10 cellular contexts compared by ENCODE assay signal in the genomic region with DNA sequence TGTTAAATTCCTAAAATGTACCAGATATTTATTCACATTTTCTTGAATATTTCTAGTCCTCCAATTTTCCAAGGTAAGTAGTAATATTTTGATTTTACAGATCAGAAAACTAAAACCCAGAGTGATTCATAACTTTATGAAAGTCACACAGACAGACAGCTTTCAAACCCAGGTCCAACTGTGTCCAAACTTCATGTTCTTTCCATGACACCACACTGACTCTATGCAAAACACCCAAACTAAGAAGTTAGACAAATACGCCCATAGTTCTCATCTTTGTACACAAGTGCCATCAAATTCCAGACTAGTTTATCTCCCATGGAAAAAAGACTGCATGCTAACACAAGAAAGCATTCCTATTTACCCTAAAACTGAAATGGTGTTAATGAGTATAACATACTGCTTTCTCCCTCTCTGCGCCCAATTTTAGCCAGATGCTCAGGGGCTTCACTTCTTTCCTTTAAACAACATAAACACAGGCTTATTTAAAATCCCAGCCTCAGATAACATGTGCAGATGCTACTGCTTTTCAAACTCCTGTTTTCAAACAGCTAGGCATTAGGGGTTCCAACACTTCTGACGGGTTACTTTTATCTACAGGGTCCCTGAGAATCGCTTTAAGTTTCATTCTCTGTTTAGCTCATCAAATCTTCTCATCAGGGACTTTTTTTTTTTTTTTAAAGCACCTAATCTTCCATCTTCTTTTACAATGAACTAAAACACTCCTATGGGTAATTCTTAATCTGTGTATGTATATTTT. TPM values are rescaled to one million over a fixed set of nuclear protein-coding genes. Genes with fewer than 3 reads are reported as not detected.
DNase-seq lines count a peak whose midpoint lies in the region; ATAC-seq and TF ChIP-seq lines count a peak whose summit lies in the region.
"Had no signal": no experiment of that assay in that cellular context is flagged by ENCODE, and none has a peak within 500 bp of the region (broad histone marks: within the 10 kb centered on the region; RNA-seq: fewer than 3 reads in every experiment).

No MANE protein-coding gene starts in this region.

- TF ChIP-seq CTCF in lower leg skin (IDR thresholded peaks at IDR 0.05), result no peak

- peak; percentile 43 for DNase-seq in activated CD8-positive, alpha-beta memory T cell treated with anti-CD3 and anti-CD28 coated beads for 24 hours
- no peak for DNase-seq in activated CD8-positive, alpha-beta memory T cell treated with anti-CD3 and anti-CD28 coated beads, Interleukin-2, amount 50 U/mL, for 4 hours
- no peak for DNase-seq in activated naive CD8-positive, alpha-beta T cell treated with anti-CD3 and anti-CD28 coated beads, Interleukin-2, amount 50 U/mL, for 24 hours
- no peak for DNase-seq in stimulated activated effector memory CD8-positive, alpha-beta T cell treated with anti-CD3 and anti-CD28 coated beads, Interleukin-12 subunit alpha, Interleukin-12 subunit beta, amount 100 ng/mL, for 72 hours (ENCODE audit: low spot score in 2 of 2)
- DNase-seq in COR-L47 (lab: John Stamatoyannopoulos, UW) (no peak), D341Med (ENCODE audit: low spot score) (no peak), lower leg skin (ENCODE audit: low spot score in 2 of 2) (no peak)
- DNase-seq: occipital lobe, SIG-M5 had no signal

- 71 to 75% methylated on average over 4 of the region's 4 CpGs for WGBS in lower leg skin, 2 donors

- H3K4me3 Mint-ChIP-seq in activated naive CD8-positive, alpha-beta T cell treated with anti-CD3 and anti-CD28 coated beads, Interleukin-2, amount 50 U/mL, for 24 hours, result peak overlapping the region; percentile 68
- H3K4me3 Mint-ChIP-seq in stimulated activated effector memory CD8-positive, alpha-beta T cell treated with anti-CD3 and anti-CD28 coated beads, Interleukin-12 subunit alpha, Interleukin-12 subunit beta, amount 100 ng/mL, for 72 hours, result peak overlapping the region; percentile 62

- ATAC-seq in HG03159 (IDR thresholded peaks at IDR 0.05; ENCODE audit: unreplicated experiment), result peak; percentile 47
- ATAC-seq in activated naive CD8-positive, alpha-beta T cell treated with anti-CD3 and anti-CD28 coated beads, Interleukin-2, amount 50 U/mL, for 24 hours, result peak; percentile 85
- ATAC-seq in stimulated activated effector memory CD8-positive, alpha-beta T cell treated with anti-CD3 and anti-CD28 coated beads, Interleukin-12 subunit alpha, Interleukin-12 subunit beta, amount 100 ng/mL, for 72 hours, result peak; percentile 85

- no peaks in the 10 kb centered on the region for H3K9me3 Mint-ChIP-seq in activated naive CD8-positive, alpha-beta T cell treated with anti-CD3 and anti-CD28 coated beads, Interleukin-2, amount 50 U/mL, for 24 hours
- H3K9me3 Mint-ChIP-seq in stimulated activated effector memory CD8-positive, alpha-beta T cell treated with anti-CD3 and anti-CD28 coated beads, Interleukin-12 subunit alpha, Interleukin-12 subunit beta, amount 100 ng/mL, for 72 hours, result no peaks in the 10 kb centered on the region

- peaks cover 56% of the 10 kb centered on the region for H3K4me1 Mint-ChIP-seq in activated naive CD8-positive, alpha-beta T cell treated with anti-CD3 and anti-CD28 coated beads, Interleukin-2, amount 50 U/mL, for 24 hours
- H3K4me1 Mint-ChIP-seq in stimulated activated effector memory CD8-positive, alpha-beta T cell treated with anti-CD3 and anti-CD28 coated beads, Interleukin-12 subunit alpha, Interleukin-12 subunit beta, amount 100 ng/mL, for 72 hours, result peaks cover 47% of the 10 kb centered on the region

- H3K27me3 Mint-ChIP-seq in activated naive CD8-positive, alpha-beta T cell treated with anti-CD3 and anti-CD28 coated beads, Interleukin-2, amount 50 U/mL, for 24 hours, result no peaks in the 10 kb centered on the region

- H3K4me3 ChIP-seq in lower leg skin (ENCODE audit: low read depth, poor library complexity, severe bottlenecking), result no peak overlapping the region

- peaks cover 25% of the 10 kb centered on the region for H3K36me3 Mint-ChIP-seq in activated naive CD8-positive, alpha-beta T cell treated with anti-CD3 and anti-CD28 coated beads, Interleukin-2, amount 50 U/mL, for 24 hours (ENCODE audit: low read depth)
- peaks cover 40% of the 10 kb centered on the region for H3K36me3 Mint-ChIP-seq in stimulated activated effector memory CD8-positive, alpha-beta T cell treated with anti-CD3 and anti-CD28 coated beads, Interleukin-12 subunit alpha, Interleukin-12 subunit beta, amount 100 ng/mL, for 72 hours

- intact Hi-C loops in lower leg skin (cut with DNase I; ENCODE audit: low total_unique reads), result no loop called here

- peak overlapping the region; percentile 95 for H3K27ac Mint-ChIP-seq in activated naive CD8-positive, alpha-beta T cell treated with anti-CD3 and anti-CD28 coated beads, Interleukin-2, amount 50 U/mL, for 24 hours
- H3K27ac Mint-ChIP-seq in stimulated activated effector memory CD8-positive, alpha-beta T cell treated with anti-CD3 and anti-CD28 coated beads, Interleukin-12 subunit alpha, Interleukin-12 subunit beta, amount 100 ng/mL, for 72 hours, result peak overlapping the region; percentile 89

- TF ChIP-seq POLR2A in lower leg skin (IDR thresholded peaks at IDR 0.05), result no peak

RNA-seq across cellular contexts. Expression of a gene that starts 44.6 kb away (rescaled TPM):
- 10 to 100 TPM; 53.8 to 76.6 (median 70.3) TPM for total RNA-seq in lower leg skin

RNA-seq across cellular contexts. Expression of a gene that starts 52.9 kb away (rescaled TPM):
- 1 to 10 TPM in 2 of 4 donors, under 1 TPM in 2; 0.22 to 1.3 (median 0.68) TPM for total RNA-seq in lower leg skin
- total RNA-seq: occipital lobe had no signal
